ENCODE assay signal across 12 cellular contexts in the genomic region with DNA sequence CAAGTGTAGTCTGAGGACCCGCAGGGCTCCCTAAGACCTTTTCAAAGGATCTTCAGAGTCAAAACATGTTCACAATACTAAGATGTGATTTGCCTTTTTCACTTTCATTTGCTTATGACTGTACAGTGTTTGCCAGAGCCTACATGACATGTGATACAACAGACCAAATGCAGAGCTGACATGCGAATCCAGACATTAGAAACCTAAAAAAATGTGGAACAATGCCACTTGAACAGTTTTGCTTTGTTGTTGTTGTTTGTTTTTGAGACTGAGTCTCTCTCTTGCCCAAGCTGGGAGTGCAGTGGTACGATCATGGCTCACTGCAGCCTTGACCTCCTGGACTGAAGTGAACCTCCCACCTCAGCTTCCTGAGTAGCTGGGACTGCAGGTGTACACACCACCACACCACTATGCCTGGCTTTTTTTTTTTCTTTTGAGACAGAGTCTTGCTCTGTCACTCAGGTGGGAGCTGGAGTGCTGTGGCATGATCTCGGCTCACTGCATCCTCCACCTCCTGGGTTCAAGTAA. TPM values are rescaled to one million over a fixed set of nuclear protein-coding genes. Genes with fewer than 3 reads are reported as not detected.
DNase-seq lines count a peak whose midpoint lies in the region; ATAC-seq and TF ChIP-seq lines count a peak whose summit lies in the region.
"Had no signal": no experiment of that assay in that cellular context is flagged by ENCODE, and none has a peak within 500 bp of the region (broad histone marks: within the 10 kb centered on the region; RNA-seq: fewer than 3 reads in every experiment).

No MANE protein-coding gene starts in this region.

- TF ChIP-seq CTCF in endothelial cell (IDR thresholded peaks at IDR 0.05; ENCODE audit: unreplicated experiment), result no peak
- TF ChIP-seq CTCF in RWPE1 (conservative IDR thresholded peaks at IDR 0.05; ENCODE audit: low read depth), result no peak
- no peak for TF ChIP-seq CTCF in sigmoid colon (IDR thresholded peaks at IDR 0.05)

- peaks cover 0 to 13% (median 6%) of the 10 kb centered on the region in 4 donors for H3K36me3 ChIP-seq in sigmoid colon
- H3K36me3 ChIP-seq: prostate gland had no signal

- H3K27me3 ChIP-seq in sigmoid colon, result no peaks in the 10 kb centered on the region
- H3K27me3 ChIP-seq: gastroesophageal sphincter had no signal

- H3K9me3 Mint-ChIP-seq in endothelial cell (ENCODE audit: unreplicated experiment), result no peaks in the 10 kb centered on the region

- intact Hi-C loops in sigmoid colon (cut with DNase I), result no loop called here

- no peaks in the 10 kb centered on the region for H3K9me3 ChIP-seq in sigmoid colon
- H3K9me3 ChIP-seq: gastroesophageal sphincter, prostate gland had no signal

- TF ChIP-seq POLR2A in sigmoid colon (IDR thresholded peaks at IDR 0.05), result no peak

- H3K4me3 Mint-ChIP-seq in endothelial cell (ENCODE audit: unreplicated experiment), result no peak overlapping the region

- H3K4me1 Mint-ChIP-seq in endothelial cell (ENCODE audit: unreplicated experiment), result peaks cover 33% of the 10 kb centered on the region

- peak overlapping the region; percentile 52 for H3K27ac Mint-ChIP-seq in endothelial cell (ENCODE audit: unreplicated experiment)

- POLR2A ChIA-PET in RWPE1 (lab: Yijun Ruan, JAX; ENCODE audit: low non-redundant PET), result no interaction called here

- CTCF ChIA-PET in RWPE1 (lab: Yijun Ruan, JAX), result interaction anchor here (1.4 kb wide), 1 partner anchor 10 kb away, joined by 4 read pairs; no protein-coding TSS in a partner anchor

- DNase-seq in endothelial cell (ENCODE audit: low spot score) (no peak), RWPE1 (ENCODE audit: low spot score) (no peak), H4 (ENCODE audit: low spot score) (no peak), sigmoid colon (no peak)
- no peak for DNase-seq in activated effector memory CD4-positive, alpha-beta T cell treated with anti-CD3 and anti-CD28 coated beads, Interleukin-2, amount 50 U/mL, for 16 hours
- DNase-seq: activated CD8-positive, alpha-beta memory T cell treated with anti-CD3 and anti-CD28 coated beads, Interleukin-2, amount 50 U/mL, for 48 hours; NCI-H2171 treated with DMSO at 0.1 percent for 48 hours had no signal

- H3K27me3 Mint-ChIP-seq in endothelial cell (ENCODE audit: unreplicated experiment), result peaks cover 7% of the 10 kb centered on the region

- H3K4me3 ChIP-seq in sigmoid colon, result no peak overlapping the region
- H3K4me3 ChIP-seq: gastroesophageal sphincter, prostate gland had no signal

- ATAC-seq in GM18517 (IDR thresholded peaks at IDR 0.05; ENCODE audit: unreplicated experiment) (peak; percentile 54), GM21515 (IDR thresholded peaks at IDR 0.05; ENCODE audit: unreplicated experiment) (peak; percentile 36), HG03442 (IDR thresholded peaks at IDR 0.05; ENCODE audit: unreplicated experiment) (peak; percentile 36)
- ATAC-seq: gastroesophageal sphincter had no signal

- H3K27ac ChIP-seq in RWPE1 (no peak overlapping the region), sigmoid colon (no peak overlapping the region)
- H3K27ac ChIP-seq: prostate gland had no signal

- no peak for TF ChIP-seq EP300 in sigmoid colon (IDR thresholded peaks at IDR 0.05)

- H3K36me3 Mint-ChIP-seq in endothelial cell (ENCODE audit: low read depth, unreplicated experiment), result peaks cover 13% of the 10 kb centered on the region

- WGBS in sigmoid colon, 2 donors, result 60 to 65% methylated on average over 4 of the region's 4 CpGs

- peaks cover 0 to 34% (median 24%) of the 10 kb centered on the region in 4 donors for H3K4me1 ChIP-seq in sigmoid colon

RNA-seq across cellular contexts. Expression of gene RAB35, which starts 5.3 kb away (rescaled TPM):
- total RNA-seq in endothelial cell (ENCODE audit: unreplicated experiment), result 76.4 TPM
- 17.7 and 23.2 TPM in 2 replicates for total RNA-seq in H4 (2014; rRNA removed; shearing (Covaris generic))
- 10 to 100 TPM; 17.5 to 25.4 (median 22.3) TPM for total RNA-seq in sigmoid colon
- polyA plus RNA-seq in sigmoid colon, result 10 to 100 TPM; 24.6 to 43.0 (median 33.5) TPM
